Comparison of ENCODE assay signal across 11 cellular contexts in genomic region chr16:85327731-85328664, GRCh38.
DNase-seq lines count a peak whose midpoint lies in the region; ATAC-seq, FAIRE-seq and TF ChIP-seq lines count a peak whose summit lies in the region.
"Had no signal": no experiment of that assay in that cellular context is flagged by ENCODE, and none has a peak within 500 bp of the region (broad histone marks: within the 10 kb centered on the region; RNA-seq: fewer than 3 reads in every experiment).

No MANE protein-coding gene starts in this region.

- no peak overlapping the region for H3K27ac ChIP-seq in HepG2 (ENCODE audit: extremely low read length, insufficient read depth, low read length)
- H3K27ac ChIP-seq: ovary had no signal

- peak overlapping the region; percentile 11 to 49 (median 40); a peak in 3 of 6 replicates for H3K4me3 ChIP-seq in HepG2 (replicated peaks in 1 of 3; ENCODE audit: insufficient read depth in 1 of 3, low read depth in 2 of 3, low read length in 3 of 3)
- H3K4me3 ChIP-seq: MG63, ovary had no signal

- H3K27me3 ChIP-seq in HepG2 (ENCODE audit: control insufficient read depth in 1 of 2, insufficient read depth in 2 of 2, low read length in 2 of 2), result peaks cover 5 to 24% of the 10 kb centered on the region in 2 experiments
- H3K27me3 ChIP-seq: MG63, ovary had no signal

- no peaks in the 10 kb centered on the region for H3K79me2 ChIP-seq in HepG2 (ENCODE audit: insufficient read depth, low read length)

- TF ChIP-seq CTCF in WTC11 (IDR thresholded peaks at IDR 0.05), result no peak
- TF ChIP-seq CTCF in HepG2 (CRISPR knock-in tag; IDR thresholded peaks at IDR 0.05), result no peak

- no peak overlapping the region for H2AFZ ChIP-seq in HepG2 (ENCODE audit: low read length)

- no peak for TF ChIP-seq POLR2A in HepG2 (IDR thresholded peaks at IDR 0.05; ENCODE audit: insufficient read depth in 1 of 2, low read depth in 2 of 2, low read length in 2 of 2)

- no TSS peak for BruUV-seq in HepG2 (replicated peaks; lab: Mats Ljungman, UMichigan)

- peaks cover 27% of the 10 kb centered on the region for H3K27me3 Mint-ChIP-seq in WTC11 (ENCODE audit: low read depth)

- peaks cover 5% of the 10 kb centered on the region; the same call in 1 of the 2 replicates for H4K20me1 ChIP-seq in HepG2 (ENCODE audit: insufficient read depth, low read length)

- H3K36me3 Mint-ChIP-seq in WTC11, result peaks cover 2% of the 10 kb centered on the region

- H3K9me3 ChIP-seq in HepG2 (ENCODE audit: low read length), result no peaks in the 10 kb centered on the region
- H3K9me3 ChIP-seq: MG63, ovary had no signal

- no peak for TF ChIP-seq RAD21 in HepG2 (CRISPR knock-in tag; IDR thresholded peaks at IDR 0.05)

- 47% methylated on average over 17 of the region's 21 CpGs for WGBS in HepG2 (ENCODE audit: low lambda C conversion rate)

- peaks cover 54% of the 10 kb centered on the region for H3K4me1 Mint-ChIP-seq in WTC11

- H3K4me1 ChIP-seq in HepG2 (ENCODE audit: insufficient read depth, low read length), result peaks cover 31% of the 10 kb centered on the region

- CTCF ChIA-PET in WTC11 (lab: Charles Lee) (interaction anchor here (0.9 to 3.3 kb wide), 15 partner anchors 12 to 249 kb away, joined by 3 to 23 read pairs (median 6); no protein-coding TSS in a partner anchor), HepG2 (lab: Yijun Ruan, JAX; ENCODE audit: low intra/inter-chr PET ratio, low total read pairs) (no interaction called here)

- ATAC-seq in WTC11 (peak; percentile 64), HepG2 (peak; percentile 28), GM21447 (IDR thresholded peaks at IDR 0.05; ENCODE audit: unreplicated experiment) (no peak), GM21367 (IDR thresholded peaks at IDR 0.05; ENCODE audit: unreplicated experiment) (no peak)

- intact Hi-C loops in HepG2 (cut with micrococcal nuclease; ENCODE audit: unreplicated experiment), result loop anchor here (5.0 kb wide), 1 partner anchor 41 kb away; no protein-coding TSS in a partner anchor

- peaks cover 4% of the 10 kb centered on the region for H3K9me3 Mint-ChIP-seq in WTC11

- no peak for FAIRE-seq in HepG2 (lab: Jason Lieb, UNC)

- POLR2A ChIA-PET in WTC11 (lab: Charles Lee) (interaction anchor here (0.6 kb wide), 1 partner anchor 178 kb away, joined by 3 read pairs; no protein-coding TSS in a partner anchor), HepG2 (lab: Yijun Ruan, JAX) (interaction anchor here (1.1 kb wide), 1 partner anchor 20 kb away, joined by 4 read pairs; no protein-coding TSS in a partner anchor)

- H3K27ac Mint-ChIP-seq in WTC11, result peak overlapping the region; percentile 92
- H3K27ac Mint-ChIP-seq: activated CD4-positive, alpha-beta T cell treated with anti-CD3 and anti-CD28 coated beads, Interleukin-2, amount 10 ng/mL, durations not matched to agents 7 days and 5 days had no signal

- no peaks in the 10 kb centered on the region for H3K36me3 ChIP-seq in HepG2 (replicated peaks in 1 of 2; ENCODE audit: control insufficient read depth in 1 of 2, insufficient read depth in 2 of 2, low read length in 2 of 2)
- H3K36me3 ChIP-seq: MG63, ovary had no signal

- H3K4me2 ChIP-seq in HepG2 (ENCODE audit: low read depth, low read length), result peak overlapping the region; percentile 69

- peak overlapping the region; percentile 18; the same call in 1 of the 2 replicates for H3K9ac ChIP-seq in HepG2 (ENCODE audit: insufficient read depth, low read depth, low read length)

- peak overlapping the region; percentile 61 for H3K4me3 Mint-ChIP-seq in WTC11
- H3K4me3 Mint-ChIP-seq: activated CD4-positive, alpha-beta T cell treated with anti-CD3 and anti-CD28 coated beads, Interleukin-2, amount 10 ng/mL, durations not matched to agents 7 days and 5 days had no signal

- DNase-seq in COLO668 (lab: John Stamatoyannopoulos, UW; ENCODE audit: unreplicated experiment), result peak; percentile 14
- DNase-seq in NCI-H1105 treated with DMSO at 0.1 percent for 48 hours (lab: John Stamatoyannopoulos, UW), result peak; percentile 67
- peak; percentile 92 for DNase-seq in WTC11 (ENCODE audit: low spot score)
- no peak for DNase-seq in HepG2 (ENCODE audit: low spot score)
- no peak for DNase-seq in stimulated activated CD8-positive, alpha-beta memory T cell treated with anti-CD3 and anti-CD28 coated beads, Interleukin-4, amount 100 ng/mL, for 48 hours
- DNase-seq in SW480 (ENCODE audit: low spot score), result no peak
- DNase-seq: activated CD4-positive, alpha-beta T cell treated with anti-CD3 and anti-CD28 coated beads, Interleukin-2, amount 10 ng/mL, durations not matched to agents 7 days and 5 days; MG63 had no signal

- in situ Hi-C loops in HepG2 (cut with HindIII; ENCODE audit: extremely low pct_ligation_motif_present, low pct_unique_long_range_greater_than_20kb), result no loop called here

- no peak for TF ChIP-seq EP300 in HepG2 (IDR thresholded peaks at IDR 0.05; ENCODE audit: low read depth in 2 of 2, low read length in 2 of 2)
- TF ChIP-seq EP300 in HepG2 (CRISPR knock-in tag; IDR thresholded peaks at IDR 0.05; ENCODE audit: borderline replicate concordance), result no peak

TF ChIP-seq in WTC11, 78 proteins besides CTCF, POLR2A, EP300 and RAD21 (continues in another document):
- TF ChIP-seq ARID4B (CRISPR knock-in tag; IDR thresholded peaks at IDR 0.05; ENCODE audit: borderline replicate concordance), result peak; percentile 38; the same call in 1 of the 2 replicates
- 0 out of 2 replicates have a peak, but pooled peaks have one; percentile 51 for TF ChIP-seq ZNF219 (CRISPR knock-in tag; IDR thresholded peaks at IDR 0.05; ENCODE audit: borderline replicate concordance)
- 0 out of 2 replicates have a peak, but pooled peaks have one; percentile 22 for TF ChIP-seq TP53 (CRISPR knock-in tag; IDR thresholded peaks at IDR 0.05)
- peak; percentile 94 for TF ChIP-seq ZNF121 (CRISPR knock-in tag; IDR thresholded peaks at IDR 0.05)

TF ChIP-seq in HepG2, 621 proteins besides CTCF, POLR2A, EP300 and RAD21 (continues in another document):
- TF ChIP-seq ZNF776 (CRISPR knock-in tag; IDR thresholded peaks at IDR 0.05), result 0 out of 2 replicates have a peak, but pooled peaks have one; percentile 21
- TF ChIP-seq HNRNPLL (IDR thresholded peaks at IDR 0.05; ENCODE audit: low read depth, low read length, poor library complexity, severe bottlenecking), result peak; percentile 12
- peak; percentile 55; the same call in 1 of the 2 replicates for TF ChIP-seq ZNF280B (CRISPR knock-in tag; IDR thresholded peaks at IDR 0.05; ENCODE audit: borderline replicate concordance)
- TF ChIP-seq MXI1 (IDR thresholded peaks at IDR 0.05; ENCODE audit: borderline replicate concordance, low read depth, low read length), result no peak
- 0 out of 2 replicates have a peak, but pooled peaks have one; percentile 40 for TF ChIP-seq TFDP2 (CRISPR knock-in tag; IDR thresholded peaks at IDR 0.05)
- 0 out of 2 replicates have a peak, but pooled peaks have one; percentile 31 for TF ChIP-seq HES4 (CRISPR knock-in tag; IDR thresholded peaks at IDR 0.05; ENCODE audit: borderline replicate concordance)
- peak; percentile 98 for TF ChIP-seq ZKSCAN8 (CRISPR knock-in tag; IDR thresholded peaks at IDR 0.05; ENCODE audit: borderline replicate concordance)
- no peak for TF ChIP-seq ZBTB42 (CRISPR knock-in tag; IDR thresholded peaks at IDR 0.05)
- peak; percentile 74 for TF ChIP-seq ZMYM3 (CRISPR knock-in tag; IDR thresholded peaks at IDR 0.05)
- 0 out of 2 replicates have a peak, but pooled peaks have one; percentile 7 for TF ChIP-seq ARNT2 (CRISPR knock-in tag; IDR thresholded peaks at IDR 0.05; ENCODE audit: low read depth)
- TF ChIP-seq, protein P1, sequence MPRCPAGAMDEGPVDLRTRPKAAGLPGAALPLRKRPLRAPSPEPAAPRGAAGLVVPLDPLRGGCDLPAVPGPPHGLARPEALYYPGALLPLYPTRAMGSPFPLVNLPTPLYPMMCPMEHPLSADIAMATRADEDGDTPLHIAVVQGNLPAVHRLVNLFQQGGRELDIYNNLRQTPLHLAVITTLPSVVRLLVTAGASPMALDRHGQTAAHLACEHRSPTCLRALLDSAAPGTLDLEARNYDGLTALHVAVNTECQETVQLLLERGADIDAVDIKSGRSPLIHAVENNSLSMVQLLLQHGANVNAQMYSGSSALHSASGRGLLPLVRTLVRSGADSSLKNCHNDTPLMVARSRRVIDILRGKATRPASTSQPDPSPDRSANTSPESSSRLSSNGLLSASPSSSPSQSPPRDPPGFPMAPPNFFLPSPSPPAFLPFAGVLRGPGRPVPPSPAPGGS (CRISPR knock-in tag; IDR thresholded peaks at IDR 0.05), result peak; percentile 11; the same call in 1 of the 2 replicates
- TF ChIP-seq ZNF768 (CRISPR knock-in tag; IDR thresholded peaks at IDR 0.05), result peak; percentile 63; the same call in 1 of the 2 replicates
- TF ChIP-seq ZNF629 (CRISPR knock-in tag; conservative IDR thresholded peaks at IDR 0.05), result peak; percentile 94
- TF ChIP-seq ETS1 (CRISPR knock-in tag; IDR thresholded peaks at IDR 0.05), result no peak

Comparison
In these comparisons a context has a peak if more than half of its experiments do, and no peak if none do; other contexts are left out.
1. DNase-seq: peak in COLO668 (single experiment), NCI-H1105 treated with DMSO at 0.1 percent for 48 hours (single experiment) and WTC11 (single experiment); none in HepG2 (single experiment), stimulated activated CD8-positive, alpha-beta memory T cell treated with anti-CD3 and anti-CD28 coated beads, Interleukin-4, amount 100 ng/mL, for 48 hours (single experiment) and SW480 (single experiment).
2. ATAC-seq: peak in WTC11 (single experiment) and HepG2 (single experiment); none in GM21447 (single experiment) and GM21367 (single experiment).